9 cellular contexts compared by ENCODE assay signal in genomic region chr11:62882811-62883496, GRCh38. TPM values are rescaled to one million over a fixed set of nuclear protein-coding genes. Genes with fewer than 3 reads are reported as not detected.
DNase-seq lines count a peak whose midpoint lies in the region; ATAC-seq and TF ChIP-seq lines count a peak whose summit lies in the region.
"Had no signal": no experiment of that assay in that cellular context is flagged by ENCODE, and none has a peak within 500 bp of the region (broad histone marks: within the 10 kb centered on the region; RNA-seq: fewer than 3 reads in every experiment).

No MANE protein-coding gene starts in this region.

- H3K36me3 Mint-ChIP-seq in naive thymus-derived CD4-positive, alpha-beta T cell, result peaks cover 8 to 48% (median 34%) of the 10 kb centered on the region in 5 donors

- peak overlapping the region; percentile 86 to 100 (median 99) for H3K27ac Mint-ChIP-seq in naive thymus-derived CD4-positive, alpha-beta T cell

- intact Hi-C loops in colonic mucosa (cut with DNase I), result no loop called here
- intact Hi-C loops in naive thymus-derived CD4-positive, alpha-beta T cell (cut with micrococcal nuclease), result loop anchor here (5.0 kb wide), 3 partner anchors 481 to 799 kb away; partner anchors contain the start of genes INCENP (in 1 of the 2) and RTN3 (in 1 of the 2)

- peaks cover 13% of the 10 kb centered on the region for H3K4me1 ChIP-seq in colonic mucosa
- H3K4me1 ChIP-seq in naive thymus-derived CD4-positive, alpha-beta T cell (ENCODE audit: control insufficient read depth in 2 of 2, insufficient read depth in 2 of 2, low read length in 2 of 2), result peaks cover 34 to 35% of the 10 kb centered on the region in 2 donors

- H3K27ac ChIP-seq in KOPT-K1 (ENCODE audit: low read depth, low read length, poor library complexity, severe bottlenecking) (peak overlapping the region; percentile 94), colonic mucosa (peak overlapping the region; percentile 99)
- peak overlapping the region; percentile 94 for H3K27ac ChIP-seq in naive thymus-derived CD4-positive, alpha-beta T cell (ENCODE audit: low read depth, low read length)

- POLR2A ChIA-PET in naive thymus-derived CD4-positive, alpha-beta T cell (lab: Charles Lee), result interaction anchor here (0.6 to 5.1 kb wide), 10 partner anchors 11 to 218 kb away, joined by 3 to 99 read pairs (median 10); partner anchors contain the start of genes C11orf98, CSKMT, UQCC3 and WDR74

- peaks cover 39 to 60% (median 55%) of the 10 kb centered on the region in 7 donors for H3K4me1 Mint-ChIP-seq in naive thymus-derived CD4-positive, alpha-beta T cell

- no peak for ATAC-seq in naive thymus-derived CD4-positive, alpha-beta T cell
- no peak for ATAC-seq in GM21717 (IDR thresholded peaks at IDR 0.05; ENCODE audit: unreplicated experiment)

- peak; percentile 2 for DNase-seq in AG08396 (ENCODE audit: low spot score)
- DNase-seq in colonic mucosa, result no peak
- no peak for DNase-seq in naive thymus-derived CD4-positive, alpha-beta T cell
- no peak for DNase-seq in activated gamma-delta T cell (lab: John Stamatoyannopoulos, UW)
- no peak for DNase-seq in iPS-NIHi11 (ENCODE audit: low spot score)
- DNase-seq in EL, result no peak
- DNase-seq: NCI-H526 had no signal

- H3K9ac ChIP-seq in colonic mucosa (ENCODE audit: low read depth in 2 of 2, low read length in 2 of 2), result peak overlapping the region; percentile 15 to 98

- CTCF ChIA-PET in naive thymus-derived CD4-positive, alpha-beta T cell (lab: Charles Lee), result interaction anchor here (1.3 kb wide), 1 partner anchor 27 kb away, joined by 4 read pairs; no protein-coding TSS in a partner anchor

- H3K4me3 ChIP-seq in colonic mucosa, result peak overlapping the region; percentile 2
- peak overlapping the region; percentile 97 for H3K4me3 ChIP-seq in naive thymus-derived CD4-positive, alpha-beta T cell (ENCODE audit: low read length)

- H3K9me3 ChIP-seq in KOPT-K1 (ENCODE audit: insufficient read depth, low read length, poor library complexity, severe bottlenecking), result no peaks in the 10 kb centered on the region
- no peaks in the 10 kb centered on the region for H3K9me3 ChIP-seq in colonic mucosa
- H3K9me3 ChIP-seq in naive thymus-derived CD4-positive, alpha-beta T cell (ENCODE audit: control insufficient read depth in 2 of 3, low read length in 3 of 3), result no peaks in the 10 kb centered on the region

- H3K27me3 ChIP-seq in colonic mucosa, result no peaks in the 10 kb centered on the region
- H3K27me3 ChIP-seq in naive thymus-derived CD4-positive, alpha-beta T cell (ENCODE audit: control insufficient read depth in 2 of 2, insufficient read depth in 2 of 2, low read length in 2 of 2), result no peaks in the 10 kb centered on the region

- H3K4me3 Mint-ChIP-seq in naive thymus-derived CD4-positive, alpha-beta T cell, result peak overlapping the region; percentile 98 to 100 (median 100)

- H3K27me3 Mint-ChIP-seq in naive thymus-derived CD4-positive, alpha-beta T cell, result peaks cover 0 to 4% (median 0%) of the 10 kb centered on the region in 5 donors

- no peaks in the 10 kb centered on the region for H3K9me3 Mint-ChIP-seq in naive thymus-derived CD4-positive, alpha-beta T cell

- H3K36me3 ChIP-seq in KOPT-K1 (ENCODE audit: insufficient read depth, low read length) (peaks cover 77% of the 10 kb centered on the region), colonic mucosa (peaks cover 32% of the 10 kb centered on the region)
- peaks cover 34 to 60% (median 39%) of the 10 kb centered on the region in 3 experiments for H3K36me3 ChIP-seq in naive thymus-derived CD4-positive, alpha-beta T cell (ENCODE audit: control insufficient read depth in 2 of 3, insufficient read depth in 3 of 3, low read length in 3 of 3)

- TF ChIP-seq CTCF in colonic mucosa (IDR thresholded peaks at IDR 0.05), result no peak

RNA-seq across cellular contexts. Expression of gene SLC3A2, which starts 2.3 kb away (rescaled TPM):
- total RNA-seq in colonic mucosa, result 100 to 1,000 TPM in 1 of 2 donors, 10 to 100 TPM in 1; 70.4 to 116 TPM
- total RNA-seq in naive thymus-derived CD4-positive, alpha-beta T cell, result 100 to 1,000 TPM; 159 to 239 (median 218) TPM
- 100 to 1,000 TPM; 118 to 189 TPM for polyA plus RNA-seq in naive thymus-derived CD4-positive, alpha-beta T cell

RNA-seq across cellular contexts. Expression of gene CHRM1, which starts 38.2 kb away (rescaled TPM):
- 1 to 10 TPM; 1.2 to 1.8 TPM for total RNA-seq in colonic mucosa
- not detected for total RNA-seq in naive thymus-derived CD4-positive, alpha-beta T cell
- polyA plus RNA-seq in naive thymus-derived CD4-positive, alpha-beta T cell, result not detected

RNA-seq across cellular contexts. Expression of gene WDR74, which starts 43.6 kb away (rescaled TPM):
- total RNA-seq in colonic mucosa, result 10 to 100 TPM; 27.4 to 43.3 TPM
- total RNA-seq in naive thymus-derived CD4-positive, alpha-beta T cell, result 100 to 1,000 TPM in 4 of 5 experiments, 10 to 100 TPM in 1; 87.2 to 279 (median 102) TPM
- 10 to 100 TPM; 55.0 to 56.9 TPM for polyA plus RNA-seq in naive thymus-derived CD4-positive, alpha-beta T cell

RNA-seq across cellular contexts. Expression of gene TEX54, which starts 50.3 kb away (rescaled TPM):
- total RNA-seq in colonic mucosa, result not detected
- total RNA-seq in naive thymus-derived CD4-positive, alpha-beta T cell, result under 1 TPM in 1 of 5 experiments, not detected in 4; 0.89 TPM
- polyA plus RNA-seq in naive thymus-derived CD4-positive, alpha-beta T cell, result 1 to 10 TPM; 1.6 to 2.1 TPM

RNA-seq across cellular contexts. Expression of gene STX5, which starts 51.1 kb away (rescaled TPM):
- 10 to 100 TPM; 38.0 to 43.3 TPM for total RNA-seq in colonic mucosa
- 100 to 1,000 TPM in 2 of 5 experiments, 10 to 100 TPM in 3; 47.0 to 152 (median 57.3) TPM for total RNA-seq in naive thymus-derived CD4-positive, alpha-beta T cell
- polyA plus RNA-seq in naive thymus-derived CD4-positive, alpha-beta T cell, result 10 to 100 TPM; 23.8 to 32.8 TPM
